ENCODE assay signal across 2 cellular contexts in the genomic region with DNA sequence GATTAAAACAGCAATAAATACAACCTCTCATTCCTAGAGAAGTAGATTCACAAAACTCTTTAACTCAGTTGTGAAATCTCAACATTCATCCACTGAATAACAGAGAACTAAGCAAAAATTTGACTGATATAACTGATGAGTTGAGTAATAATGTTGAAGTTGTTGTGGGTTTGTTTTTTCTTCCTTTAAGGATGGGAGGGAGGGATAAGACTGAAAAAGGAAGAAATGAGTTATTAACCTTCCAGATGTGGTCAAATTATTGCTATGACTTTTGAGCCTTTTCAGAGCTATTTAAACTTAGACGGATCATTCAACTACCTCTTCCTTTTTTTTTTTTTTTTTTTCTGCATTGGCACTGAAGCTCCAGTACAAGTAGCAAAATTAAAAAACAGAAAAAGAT.
TF ChIP-seq lines count a peak whose summit lies in the region.

No MANE protein-coding gene starts in this region.

TF ChIP-seq in A549, 52 proteins besides CTCF, POLR2A, EP300 and RAD21 (continued from another document):
- TF ChIP-seq BCL3 (IDR thresholded peaks at IDR 0.05), result no peak
- no peak for TF ChIP-seq BHLHE40 (IDR thresholded peaks at IDR 0.05; ENCODE audit: low read depth, low read length)
- TF ChIP-seq ATOH8 (CRISPR knock-in tag; IDR thresholded peaks at IDR 0.05; ENCODE audit: low read depth), result no peak

TF ChIP-seq in GM12878, 131 proteins besides CTCF, POLR2A, EP300 and RAD21 (continued from another document):
- peak; percentile 70 for TF ChIP-seq JUNB (IDR thresholded peaks at IDR 0.05)
- TF ChIP-seq ZNF384 (IDR thresholded peaks at IDR 0.05; ENCODE audit: borderline replicate concordance, low read depth, low read length), result peak; percentile 48; the same call in 1 of the 2 replicates
- peak; percentile 85 for TF ChIP-seq NFIC (IDR thresholded peaks at IDR 0.05; ENCODE audit: low read depth, low read length)
- TF ChIP-seq IKZF2 (IDR thresholded peaks at IDR 0.05), result peak in 1 of 2 experiments; percentile 47; a peak in 1 of 4 replicates
- no peak for TF ChIP-seq SRF (IDR thresholded peaks at IDR 0.05; ENCODE audit: low read depth in 2 of 2, low read length in 2 of 2)
- TF ChIP-seq, protein P1, sequence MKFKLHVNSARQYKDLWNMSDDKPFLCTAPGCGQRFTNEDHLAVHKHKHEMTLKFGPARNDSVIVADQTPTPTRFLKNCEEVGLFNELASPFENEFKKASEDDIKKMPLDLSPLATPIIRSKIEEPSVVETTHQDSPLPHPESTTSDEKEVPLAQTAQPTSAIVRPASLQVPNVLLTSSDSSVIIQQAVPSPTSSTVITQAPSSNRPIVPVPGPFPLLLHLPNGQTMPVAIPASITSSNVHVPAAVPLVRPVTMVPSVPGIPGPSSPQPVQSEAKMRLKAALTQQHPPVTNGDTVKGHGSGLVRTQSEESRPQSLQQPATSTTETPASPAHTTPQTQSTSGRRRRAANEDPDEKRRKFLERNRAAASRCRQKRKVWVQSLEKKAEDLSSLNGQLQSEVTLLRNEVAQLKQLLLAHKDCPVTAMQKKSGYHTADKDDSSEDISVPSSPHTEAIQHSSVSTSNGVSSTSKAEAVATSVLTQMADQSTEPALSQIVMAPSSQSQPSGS (IDR thresholded peaks at IDR 0.05; ENCODE audit: low read length), result 0 out of 2 replicates have a peak, but pooled peaks have one; percentile 36
- TF ChIP-seq HCFC1 (IDR thresholded peaks at IDR 0.05; ENCODE audit: low read length), result no peak
- TF ChIP-seq RUNX3 (IDR thresholded peaks at IDR 0.05; ENCODE audit: low read length), result peak; percentile 84
